20 cellular contexts compared by ENCODE assay signal in genomic region chr9:4461434-4461833, GRCh38. TPM values are rescaled to one million over a fixed set of nuclear protein-coding genes. Genes with fewer than 3 reads are reported as not detected.
A peak's percentile ranks its signal among the peaks of the same experiment; 100 is the strongest.
DNase-seq lines count a peak whose midpoint lies in the region; ATAC-seq, FAIRE-seq and TF ChIP-seq lines count a peak whose summit lies in the region.
"Had no signal": no experiment of that assay in that cellular context is flagged by ENCODE, and none has a peak within 500 bp of the region (broad histone marks: within the 10 kb centered on the region; RNA-seq: fewer than 3 reads in every experiment).

No MANE protein-coding gene starts in this region.

- no peak overlapping the region for H3K4ac ChIP-seq in H1 (replicated peaks; ENCODE audit: insufficient read length, low read depth, low read length)

- CTCF ChIA-PET in A549 (lab: Yijun Ruan, JAX), result interaction anchor here (0.6 to 2.2 kb wide), 2 partner anchors 13 to 127 kb away, joined by 3 to 8 read pairs; no protein-coding TSS in a partner anchor
- CTCF ChIA-PET in WTC11 (lab: Charles Lee), result interaction anchor here (1.0 kb wide), 1 partner anchor 87 kb away, joined by 4 read pairs; no protein-coding TSS in a partner anchor
- CTCF ChIA-PET in H1 (lab: Charles Lee; ENCODE audit: partially characterized antibody), result interaction anchor here (1.1 kb wide), 1 partner anchor 13 kb away, joined by 3 read pairs; no protein-coding TSS in a partner anchor

- H3K36me3 Mint-ChIP-seq in WTC11, result peaks cover 7% of the 10 kb centered on the region
- H3K36me3 Mint-ChIP-seq: CD8-positive, alpha-beta T cell had no signal

- no peaks in the 10 kb centered on the region for H4K20me1 ChIP-seq in H1 (replicated peaks in 1 of 2; ENCODE audit: control insufficient read depth in 1 of 2, insufficient read depth in 2 of 2, low read length in 2 of 2)
- H4K20me1 ChIP-seq: BLaER1 treated with 17β-estradiol and CSF1 and Interleukin-3, amounts not matched to agents 10 nM and 100 nM had no signal

- no peaks in the 10 kb centered on the region for H3K9me3 ChIP-seq in A549
- H3K9me3 ChIP-seq in H1 (ENCODE audit: insufficient read depth in 2 of 2, low read depth in 1 of 2, low read length in 1 of 2), result peaks cover 0 to under 1% of the 10 kb centered on the region in 2 experiments; a peak in 1 of 4 replicates
- H3K9me3 ChIP-seq in BE2C, result no peaks in the 10 kb centered on the region; the same call in 1 of the 2 replicates
- H3K9me3 ChIP-seq: Caco-2 had no signal

- no peak for TF ChIP-seq RAD21 in A549 (conservative IDR thresholded peaks at IDR 0.05 in 1 of 2, IDR thresholded peaks at IDR 0.05 in 1 of 2)
- no peak for TF ChIP-seq RAD21 in H1 (IDR thresholded peaks at IDR 0.05 in 1 of 2, conservative IDR thresholded peaks at IDR 0.05 in 1 of 2; ENCODE audit: low read depth in 2 of 2, low read length in 2 of 2)

- H4K8ac ChIP-seq in H1 (ENCODE audit: extremely low read depth, insufficient read depth, low read length), result no peak overlapping the region

- peaks cover 11% of the 10 kb centered on the region for H3K9me3 Mint-ChIP-seq in WTC11
- H3K9me3 Mint-ChIP-seq: CD8-positive, alpha-beta T cell had no signal

- WGBS in A549 (ENCODE audit: missing lambda C conversion rate), result 3% methylated on average over 2 of the region's 2 CpGs
- WGBS in H1 (ENCODE audit: extremely low coverage in 1 of 2, insufficient coverage in 1 of 2, insufficient read length in 1 of 2, insufficient replicate concordance in 2 of 2, low coverage in 1 of 2, low lambda C conversion rate in 2 of 2, missing lambda C conversion rate in 1 of 2), 2 experiments, result 89% methylated on average over 2 of the region's 2 CpGs; no CpG with 5 or more reads in 1 of the 2 experiments

- no peak overlapping the region for H3K27ac Mint-ChIP-seq in WTC11
- H3K27ac Mint-ChIP-seq: CD4-positive, alpha-beta T cell; CD8-positive, alpha-beta T cell had no signal

- POLR2A ChIA-PET in A549 (lab: Yijun Ruan, JAX), result no interaction called here
- POLR2A ChIA-PET in WTC11 (lab: Charles Lee), result no interaction called here
- POLR2A ChIA-PET in H1 (lab: Charles Lee; ENCODE audit: partially characterized antibody), result no interaction called here

- no peak overlapping the region for H2BK20ac ChIP-seq in H1 (ENCODE audit: low read length)

- no peaks in the 10 kb centered on the region for H3K4me1 ChIP-seq in A549
- H3K4me1 ChIP-seq in H1 (replicated peaks in 1 of 4; ENCODE audit: control insufficient read depth in 3 of 4, insufficient read depth in 4 of 4, low read length in 3 of 4), result no peaks in the 10 kb centered on the region
- H3K4me1 ChIP-seq in BE2C, result no peaks in the 10 kb centered on the region
- H3K4me1 ChIP-seq: Caco-2 had no signal

- H3K23me2 ChIP-seq in H1 (ENCODE audit: low read depth, low read length), result no peaks in the 10 kb centered on the region

- no peak overlapping the region for H3K14ac ChIP-seq in H1 (ENCODE audit: insufficient read length)

- no peak overlapping the region for H4K91ac ChIP-seq in H1 (replicated peaks; ENCODE audit: insufficient read length, low read length)

- TF ChIP-seq EP300 in A549 (IDR thresholded peaks at IDR 0.05) (no peak), H1 (IDR thresholded peaks at IDR 0.05; ENCODE audit: borderline replicate concordance in 1 of 2, low read depth in 2 of 2, low read length in 2 of 2) (no peak)

- H3K18ac ChIP-seq in H1 (ENCODE audit: extremely low read depth, low read length), result no peak overlapping the region

- no peak overlapping the region for H2AFZ ChIP-seq in H1 (ENCODE audit: low read length)

- FAIRE-seq in A549 (lab: Jason Lieb, UNC), result no peak
- FAIRE-seq in GM19239 (lab: Jason Lieb, UNC), result peak; percentile 64
- no peak for FAIRE-seq in H1 (lab: Jason Lieb, UNC)
- no peak for FAIRE-seq in GM12891 (lab: Jason Lieb, UNC)
- FAIRE-seq: D721Med, GM12878 had no signal

- no peak overlapping the region for H2BK5ac ChIP-seq in H1 (ENCODE audit: low read depth, low read length)

- H3K4me2 ChIP-seq in A549, result no peak overlapping the region
- H3K4me2 ChIP-seq in H1 (ENCODE audit: insufficient read depth in 1 of 2, low read depth in 2 of 2, low read length in 2 of 2), result no peak overlapping the region

- H3K27me3 Mint-ChIP-seq in WTC11 (ENCODE audit: low read depth), result no peaks in the 10 kb centered on the region

- no peak overlapping the region for H2BK15ac ChIP-seq in H1 (ENCODE audit: low read length)

- no peak overlapping the region for H2AK5ac ChIP-seq in H1 (ENCODE audit: low read depth, low read length)

- H3K4me1 Mint-ChIP-seq in WTC11, result 0 out of 2 replicates have a peak, but pooled peaks cover 2% of the 10 kb centered on the region

- H2BK12ac ChIP-seq in H1 (ENCODE audit: low read depth, low read length), result no peak overlapping the region

- H3K9ac ChIP-seq in H1 (replicated peaks in 1 of 4; ENCODE audit: extremely low read depth in 1 of 4, low read depth in 3 of 4, low read length in 3 of 4), result no peak overlapping the region
- H3K9ac ChIP-seq: BLaER1 treated with 17β-estradiol and CSF1 and Interleukin-3, amounts not matched to agents 10 nM and 100 nM had no signal

- no peak overlapping the region for H3K4me3 Mint-ChIP-seq in WTC11
- H3K4me3 Mint-ChIP-seq: CD4-positive, alpha-beta T cell; CD8-positive, alpha-beta T cell had no signal

- H3K4me3 ChIP-seq in A549 (no peak overlapping the region), H1 (ENCODE audit: extremely low read depth in 1 of 4, insufficient read depth in 2 of 4, low read depth in 3 of 4, low read length in 4 of 4) (no peak overlapping the region), BE2C (ENCODE audit: low read depth, low read length) (no peak overlapping the region)
- H3K4me3 ChIP-seq: BLaER1 treated with 17β-estradiol and CSF1 and Interleukin-3, amounts not matched to agents 10 nM and 100 nM; GM12878 had no signal

- H4K5ac ChIP-seq in H1 (ENCODE audit: insufficient read length, low read depth, low read length), result no peak overlapping the region

- no peaks in the 10 kb centered on the region for H3K79me1 ChIP-seq in H1 (ENCODE audit: low read depth, low read length)

- no peaks in the 10 kb centered on the region for H3K27me3 ChIP-seq in H1 (replicated peaks in 1 of 4; ENCODE audit: control insufficient read depth in 3 of 4, extremely low read depth in 1 of 4, insufficient read depth in 3 of 4, low read length in 3 of 4)
- H3K27me3 ChIP-seq in BE2C, result no peaks in the 10 kb centered on the region
- H3K27me3 ChIP-seq: BLaER1 treated with 17β-estradiol and CSF1 and Interleukin-3, amounts not matched to agents 10 nM and 100 nM had no signal

- no peak overlapping the region for H3K23ac ChIP-seq in H1 (ENCODE audit: insufficient read length)

- H3K79me2 ChIP-seq in H1 (ENCODE audit: control insufficient read depth in 1 of 2, insufficient read depth in 2 of 2, low read length in 2 of 2), result no peaks in the 10 kb centered on the region

- DNase-seq in A549 (ENCODE audit: low read depth in 1 of 2, low spot score in 1 of 2), result no peak
- DNase-seq in GM19239 (ENCODE audit: insufficient read length, low spot score), result no peak
- no peak for DNase-seq in WTC11 (ENCODE audit: low spot score)
- no peak for DNase-seq in H1 (ENCODE audit: low read depth in 1 of 2, low spot score in 2 of 2)
- DNase-seq in GM12891 (ENCODE audit: insufficient read length, low spot score), result no peak
- DNase-seq in NCI-H2081 (lab: John Stamatoyannopoulos, UW), result no peak
- no peak for DNase-seq in BE2C
- DNase-seq: ACHN; Caco-2; Calu3; CD4-positive, alpha-beta T cell; CD8-positive, alpha-beta T cell; DMS79 treated with DMSO at 0.1 percent for 48 hours; GDM1 had no signal

- H2BK120ac ChIP-seq in H1 (replicated peaks; ENCODE audit: low read depth, low read length), result no peak overlapping the region

- TF ChIP-seq CTCF in A549 (IDR thresholded peaks at IDR 0.05) (no peak), WTC11 (IDR thresholded peaks at IDR 0.05) (no peak), H1 (IDR thresholded peaks at IDR 0.05; ENCODE audit: control extremely low read depth in 1 of 3, insufficient read depth in 1 of 3, low read depth in 1 of 3, low read length in 3 of 3) (no peak), BE2C (IDR thresholded peaks at IDR 0.05; ENCODE audit: low read depth, low read length) (no peak)

- no peak for ATAC-seq in A549
- no peak for ATAC-seq in WTC11
- no peak for ATAC-seq in GM18505 (IDR thresholded peaks at IDR 0.05; ENCODE audit: unreplicated experiment)
- ATAC-seq: CD8-positive, alpha-beta T cell; GM12878 had no signal

- TF ChIP-seq POLR2A in A549 (IDR thresholded peaks at IDR 0.05; ENCODE audit: low read length) (no peak), H1 (IDR thresholded peaks at IDR 0.05; ENCODE audit: control extremely low read depth in 1 of 2, low read depth in 2 of 2, low read length in 2 of 2) (no peak), GM12891 (IDR thresholded peaks at IDR 0.05; ENCODE audit: low read depth, low read length) (no peak), GM18505 (IDR thresholded peaks at IDR 0.05; ENCODE audit: borderline replicate concordance, extremely low read depth, insufficient read depth, insufficient read length) (no peak)

- no peak overlapping the region for H3K27ac ChIP-seq in A549
- H3K27ac ChIP-seq in H1 (ENCODE audit: low read depth, low read length), result no peak overlapping the region
- H3K27ac ChIP-seq: 22Rv1, C4-2B had no signal

- H3K36me3 ChIP-seq in H1 (ENCODE audit: control insufficient read depth in 2 of 4, insufficient read depth in 4 of 4, low read length in 3 of 4), result no peaks in the 10 kb centered on the region
- H3K36me3 ChIP-seq in BE2C, result no peaks in the 10 kb centered on the region
- H3K36me3 ChIP-seq: BLaER1 treated with 17β-estradiol and CSF1 and Interleukin-3, amounts not matched to agents 10 nM and 100 nM had no signal

- no peak overlapping the region for H3K56ac ChIP-seq in H1 (replicated peaks; ENCODE audit: insufficient read length, low read depth, low read length)

TF ChIP-seq in GM12891, 5 proteins besides CTCF, POLR2A, EP300 and RAD21 (continues in another document):
- TF ChIP-seq TAF1 (IDR thresholded peaks at IDR 0.05; ENCODE audit: low read depth, low read length), result no peak

RNA-seq across cellular contexts. Expression of gene SLC1A1, which starts 28.8 kb away (rescaled TPM):
- polyA plus RNA-seq in A549 (2011; rRNA removed), result 1.3 and 2.0 TPM in 2 replicates
- polyA plus RNA-seq in A549 (2012; cell fraction: cytosol; rRNA removed), result 0.33 and 0.38 TPM in 2 replicates
- polyA plus RNA-seq in A549 (2012; cell fraction: nucleus; rRNA removed), result 0.32 and 0.51 TPM in 2 replicates
- 0.63 to 0.82 TPM (median 0.66 TPM) in 3 replicates for polyA plus RNA-seq in A549 (2017; fragmentation: RNase III; extraction: RNeasy Plus Mini Kit Qiagen cat#74134 plus additional on column Dnase treatment)
- 1.5 and 1.7 TPM in 2 replicates for polyA minus RNA-seq in A549 (2011; rRNA and poly(A)+ RNA removed)
- 7.0 to 8.5 TPM (median 7.1 TPM) in 3 replicates for total RNA-seq in WTC11 (2021)
- 10.3 and 11.7 TPM in 2 replicates for total RNA-seq in H1 (2021; fragmentation: NEBNext Ultra II Directional; extraction: Animal tissue kit (Norgen Biotek cat#: 25700))
- 2.9 and 4.7 TPM in 2 replicates for polyA plus RNA-seq in H1 (2011; rRNA removed)
- polyA plus RNA-seq in H1 (2011; cell fraction: cytosol; rRNA removed), result 3.6 TPM
- polyA plus RNA-seq in H1 (2011; cell fraction: nucleus; rRNA removed), result 2.1 TPM
- polyA plus RNA-seq in H1 (2012, experiment 1 of 2), result 4.4 to 8.8 TPM (median 5.0 TPM) in 4 replicates
- 0.42 TPM for polyA plus RNA-seq in H1 (2012, experiment 2 of 2)
- polyA plus RNA-seq in H1 (2013, experiment 1 of 2), result 7.4 TPM
- 9.3 TPM for polyA plus RNA-seq in H1 (2013, experiment 2 of 2)
- 9.2 and 9.3 TPM in 2 replicates for polyA minus RNA-seq in H1 (2011; rRNA and poly(A)+ RNA removed)
- polyA minus RNA-seq in H1 (2011; cell fraction: cytosol; rRNA and poly(A)+ RNA removed), result 4.0 TPM
- polyA minus RNA-seq in H1 (2011; cell fraction: nucleus; rRNA and poly(A)+ RNA removed), result 4.2 TPM
- 10.4 TPM for polyA plus RNA-seq in GM12891 (2012; ENCODE audit: low read depth, missing spikeins)
- not detected for polyA plus RNA-seq in BE2C (2012; ENCODE audit: insufficient read depth, insufficient read length, low read depth)
- total RNA-seq: CD8-positive, alpha-beta T cell had no signal
